ENCODE assay signal across 21 cellular contexts in the genomic region with DNA sequence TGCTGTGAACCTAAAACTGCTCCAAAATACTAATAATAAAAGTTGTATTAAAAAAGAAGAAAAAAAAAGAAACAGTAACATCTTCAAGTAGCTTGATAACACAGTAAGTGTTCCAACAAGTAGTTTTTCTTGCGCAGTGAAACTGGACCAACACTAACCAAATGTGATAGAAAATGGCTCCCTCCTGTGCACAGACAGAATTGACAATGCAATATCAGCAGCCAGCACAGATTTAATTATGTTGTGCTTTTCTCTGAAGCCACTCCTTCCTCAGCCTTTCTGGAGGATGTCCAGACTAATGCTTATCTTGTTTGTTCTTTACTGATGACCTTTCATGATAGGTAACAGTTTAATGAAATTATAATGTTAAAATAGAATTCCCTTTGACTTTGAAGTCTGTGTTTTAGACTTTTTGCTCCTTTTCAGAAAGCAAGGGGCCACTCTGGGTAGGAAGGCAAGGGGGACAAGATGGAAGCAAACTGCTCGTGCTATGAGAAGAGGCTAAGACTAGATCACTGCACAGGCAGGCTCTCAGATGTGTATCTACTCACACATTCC.
DNase-seq lines count a peak whose midpoint lies in the region; ATAC-seq and TF ChIP-seq lines count a peak whose summit lies in the region.
"Had no signal": no experiment of that assay in that cellular context is flagged by ENCODE, and none has a peak within 500 bp of the region (broad histone marks: within the 10 kb centered on the region; RNA-seq: fewer than 3 reads in every experiment).

No MANE protein-coding gene starts in this region.

- CTCF ChIA-PET in WTC11 (lab: Charles Lee) = no interaction called here

- H3K27me3 Mint-ChIP-seq in WTC11 (ENCODE audit: low read depth) = no peaks in the 10 kb centered on the region
- H3K27me3 Mint-ChIP-seq: activated T-helper 17 cell treated with anti-CD3 and anti-CD28 coated beads, Interleukin-2, amount 50 U/mL, for 72 hours; memory B cell; naive thymus-derived CD8-positive, alpha-beta T cell had no signal

- H3K27ac ChIP-seq in C4-2B = no peak overlapping the region
- H3K27ac ChIP-seq: cardiac muscle cell, epithelial cell of prostate, right lobe of liver had no signal

- no peaks in the 10 kb centered on the region for H3K36me3 Mint-ChIP-seq in WTC11
- H3K36me3 Mint-ChIP-seq: memory B cell; naive thymus-derived CD8-positive, alpha-beta T cell had no signal

- POLR2A ChIA-PET in WTC11 (lab: Charles Lee) = no interaction called here

- in situ Hi-C loops in SK-MEL-5 (cut with HindIII; ENCODE audit: low pct_unique_long_range_greater_than_20kb, low sequenced_read_pairs) (no loop called here), GM13976 (cut with MboI; ENCODE audit: low sequenced_read_pairs, unreplicated experiment) (no loop called here)

- no peak overlapping the region for H3K4me3 Mint-ChIP-seq in WTC11
- H3K4me3 Mint-ChIP-seq: activated T-helper 17 cell treated with anti-CD3 and anti-CD28 coated beads, Interleukin-2, amount 50 U/mL, for 72 hours; H9; memory B cell; naive thymus-derived CD8-positive, alpha-beta T cell had no signal

- peaks cover 5% of the 10 kb centered on the region; the same call in 1 of the 2 replicates for H3K9me3 Mint-ChIP-seq in WTC11
- H3K9me3 Mint-ChIP-seq: activated T-helper 17 cell treated with anti-CD3 and anti-CD28 coated beads, Interleukin-2, amount 50 U/mL, for 72 hours; H9; memory B cell; naive thymus-derived CD8-positive, alpha-beta T cell had no signal

- no peak overlapping the region for H3K27ac Mint-ChIP-seq in WTC11
- H3K27ac Mint-ChIP-seq: activated T-helper 17 cell treated with anti-CD3 and anti-CD28 coated beads, Interleukin-2, amount 50 U/mL, for 72 hours; H9; memory B cell had no signal

- no peak for ATAC-seq in WTC11
- ATAC-seq: activated T-helper 17 cell treated with anti-CD3 and anti-CD28 coated beads, Interleukin-2, amount 50 U/mL, for 72 hours; right lobe of liver had no signal

- DNase-seq in COR-L47 (lab: John Stamatoyannopoulos, UW) = peak; percentile 43
- peak; percentile 20 for DNase-seq in SK-MEL-5 (ENCODE audit: low read depth, low spot score)
- peak; percentile 10 for DNase-seq in fibroblast of villous mesenchyme (ENCODE audit: low read depth)
- DNase-seq in GM13976 (ENCODE audit: low spot score) = no peak
- no peak for DNase-seq in WTC11 (ENCODE audit: low spot score)
- DNase-seq in activated CD8-positive, alpha-beta memory T cell treated with anti-CD3 and anti-CD28 coated beads, Interleukin-2, amount 50 U/mL, for 4 hours = no peak
- DNase-seq: activated CD8-positive, alpha-beta memory T cell treated with anti-CD3 and anti-CD28 coated beads for 24 hours; Caco-2; H9; NCI-H226; NK-92 treated with Interleukin-12 subunit alpha and Interleukin-12 subunit beta, amount 100 ng/mL, for 24 hours; right lobe of liver; stimulated activated CD4-positive, alpha-beta T cell treated with anti-CD3 and anti-CD28 coated beads, Interleukin-15, amount 100 ng/mL, for 24 hours; substantia nigra; T-helper 9 cell had no signal

- no peaks in the 10 kb centered on the region for H3K4me1 Mint-ChIP-seq in WTC11
- H3K4me1 Mint-ChIP-seq: H9, memory B cell had no signal

- H3K4me3 ChIP-seq in fibroblast of villous mesenchyme (ENCODE audit: low read depth, low read length) = no peak overlapping the region
- H3K4me3 ChIP-seq: cardiac muscle cell, right lobe of liver had no signal

- TF ChIP-seq CTCF in C4-2B (conservative IDR thresholded peaks at IDR 0.05) (peak; percentile 35), fibroblast of villous mesenchyme (IDR thresholded peaks at IDR 0.05; ENCODE audit: insufficient read depth, low read depth, low read length) (no peak), GM13976 (IDR thresholded peaks at IDR 0.05; ENCODE audit: borderline replicate concordance, control extremely low read depth, extremely low read depth, insufficient read depth, missing control alignments) (no peak), WTC11 (IDR thresholded peaks at IDR 0.05) (no peak)

TF ChIP-seq in WTC11, 78 proteins besides CTCF, POLR2A, EP300 and RAD21:
- no peak for TF ChIP-seq FOXK1 (CRISPR knock-in tag; IDR thresholded peaks at IDR 0.05)
- no peak for TF ChIP-seq MYBL2 (CRISPR knock-in tag; IDR thresholded peaks at IDR 0.05)
- no peak for TF ChIP-seq IRF1 (CRISPR knock-in tag; IDR thresholded peaks at IDR 0.05)
- no peak for TF ChIP-seq CBFB (CRISPR knock-in tag; IDR thresholded peaks at IDR 0.05; ENCODE audit: low read depth)
- TF ChIP-seq, protein P1, sequence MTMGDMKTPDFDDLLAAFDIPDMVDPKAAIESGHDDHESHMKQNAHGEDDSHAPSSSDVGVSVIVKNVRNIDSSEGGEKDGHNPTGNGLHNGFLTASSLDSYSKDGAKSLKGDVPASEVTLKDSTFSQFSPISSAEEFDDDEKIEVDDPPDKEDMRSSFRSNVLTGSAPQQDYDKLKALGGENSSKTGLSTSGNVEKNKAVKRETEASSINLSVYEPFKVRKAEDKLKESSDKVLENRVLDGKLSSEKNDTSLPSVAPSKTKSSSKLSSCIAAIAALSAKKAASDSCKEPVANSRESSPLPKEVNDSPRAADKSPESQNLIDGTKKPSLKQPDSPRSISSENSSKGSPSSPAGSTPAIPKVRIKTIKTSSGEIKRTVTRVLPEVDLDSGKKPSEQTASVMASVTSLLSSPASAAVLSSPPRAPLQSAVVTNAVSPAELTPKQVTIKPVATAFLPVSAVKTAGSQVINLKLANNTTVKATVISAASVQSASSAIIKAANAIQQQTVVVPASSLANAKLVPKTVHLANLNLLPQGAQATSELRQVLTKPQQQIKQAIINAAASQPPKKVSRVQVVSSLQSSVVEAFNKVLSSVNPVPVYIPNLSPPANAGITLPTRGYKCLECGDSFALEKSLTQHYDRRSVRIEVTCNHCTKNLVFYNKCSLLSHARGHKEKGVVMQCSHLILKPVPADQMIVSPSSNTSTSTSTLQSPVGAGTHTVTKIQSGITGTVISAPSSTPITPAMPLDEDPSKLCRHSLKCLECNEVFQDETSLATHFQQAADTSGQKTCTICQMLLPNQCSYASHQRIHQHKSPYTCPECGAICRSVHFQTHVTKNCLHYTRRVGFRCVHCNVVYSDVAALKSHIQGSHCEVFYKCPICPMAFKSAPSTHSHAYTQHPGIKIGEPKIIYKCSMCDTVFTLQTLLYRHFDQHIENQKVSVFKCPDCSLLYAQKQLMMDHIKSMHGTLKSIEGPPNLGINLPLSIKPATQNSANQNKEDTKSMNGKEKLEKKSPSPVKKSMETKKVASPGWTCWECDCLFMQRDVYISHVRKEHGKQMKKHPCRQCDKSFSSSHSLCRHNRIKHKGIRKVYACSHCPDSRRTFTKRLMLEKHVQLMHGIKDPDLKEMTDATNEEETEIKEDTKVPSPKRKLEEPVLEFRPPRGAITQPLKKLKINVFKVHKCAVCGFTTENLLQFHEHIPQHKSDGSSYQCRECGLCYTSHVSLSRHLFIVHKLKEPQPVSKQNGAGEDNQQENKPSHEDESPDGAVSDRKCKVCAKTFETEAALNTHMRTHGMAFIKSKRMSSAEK (CRISPR knock-in tag; IDR thresholded peaks at IDR 0.05; ENCODE audit: borderline replicate concordance) = no peak
- TF ChIP-seq ZNF232 (CRISPR knock-in tag; IDR thresholded peaks at IDR 0.05) = no peak
- TF ChIP-seq ZNF671 (CRISPR knock-in tag; IDR thresholded peaks at IDR 0.05) = no peak
TF ChIP-seq in WTC11: peak in this region for 0.

Comparison
In these comparisons a context has a peak if more than half of its experiments do, and no peak if none do; other contexts are left out.
1. DNase-seq: peak in COR-L47 (single experiment), SK-MEL-5 (single experiment) and fibroblast of villous mesenchyme (single experiment); none in GM13976 (single experiment), WTC11 (single experiment) and activated CD8-positive, alpha-beta memory T cell treated with anti-CD3 and anti-CD28 coated beads, Interleukin-2, amount 50 U/mL, for 4 hours (single experiment).